ENCODE assay signal across 15 cellular contexts in genomic region chr12:115466076-115466475, GRCh38.
DNase-seq lines count a peak whose midpoint lies in the region; ATAC-seq and TF ChIP-seq lines count a peak whose summit lies in the region.
"Had no signal": no experiment of that assay in that cellular context is flagged by ENCODE, and none has a peak within 500 bp of the region (broad histone marks: within the 10 kb centered on the region; RNA-seq: fewer than 3 reads in every experiment).

No MANE protein-coding gene starts in this region.

- H3K27me3 ChIP-seq in hepatocyte = no peaks in the 10 kb centered on the region
- H3K27me3 ChIP-seq: BLaER1 had no signal

- H4K20me1 ChIP-seq in hepatocyte (ENCODE audit: insufficient read depth, poor library complexity, severe bottlenecking) = no peaks in the 10 kb centered on the region
- H4K20me1 ChIP-seq: BLaER1 had no signal

- no peak overlapping the region for H3K4me2 ChIP-seq in hepatocyte
- H3K4me2 ChIP-seq: BLaER1 had no signal

- H3K79me2 ChIP-seq in hepatocyte = no peaks in the 10 kb centered on the region

- DNase-seq in AG10803 (ENCODE audit: low read depth) (peak; percentile 61), HFF-Myc (ENCODE audit: extremely low read depth, low read depth) (peak; percentile 15), choroid plexus epithelial cell (ENCODE audit: low read depth) (peak; percentile 19), hepatocyte (ENCODE audit: low spot score) (no peak), superior temporal gyrus (ENCODE audit: extremely low spot score) (no peak), cerebellum (ENCODE audit: low spot score) (no peak)
- DNase-seq: ACHN; Caco-2; CD8-positive, alpha-beta memory T cell; GF-D8; GM23248; H7 had no signal

- peak overlapping the region; percentile 17 for H3K27ac ChIP-seq in hepatocyte
- H3K27ac ChIP-seq: BLaER1, GM23248 had no signal

- no peak overlapping the region for H2AFZ ChIP-seq in hepatocyte
- H2AFZ ChIP-seq: GM23248 had no signal

- TF ChIP-seq CTCF in AG10803 (conservative IDR thresholded peaks at IDR 0.05; ENCODE audit: low read length) (no peak), HFF-Myc (IDR thresholded peaks at IDR 0.05; ENCODE audit: low read depth, low read length, missing control alignments) (no peak), choroid plexus epithelial cell (conservative IDR thresholded peaks at IDR 0.05; ENCODE audit: low read depth, low read length) (no peak), hepatocyte (IDR thresholded peaks at IDR 0.05; ENCODE audit: poor library complexity) (no peak)

- ATAC-seq in GM18909 (IDR thresholded peaks at IDR 0.05; ENCODE audit: poor library complexity, unreplicated experiment) (no peak), HG02798 (IDR thresholded peaks at IDR 0.05; ENCODE audit: poor library complexity, unreplicated experiment) (no peak)

- H3K9me2 ChIP-seq in hepatocyte (replicated peaks; ENCODE audit: insufficient read depth) = no peaks in the 10 kb centered on the region

- no peak overlapping the region for H3K4me3 ChIP-seq in AG10803 (ENCODE audit: low read length)
- no peak overlapping the region for H3K4me3 ChIP-seq in HFF-Myc (replicated peaks; ENCODE audit: low read depth, low read length)
- H3K4me3 ChIP-seq in choroid plexus epithelial cell (ENCODE audit: low read depth, low read length) = no peak overlapping the region
- no peak overlapping the region for H3K4me3 ChIP-seq in hepatocyte
- H3K4me3 ChIP-seq: BLaER1, GM23248 had no signal

- peaks cover 3% of the 10 kb centered on the region for H3K4me1 ChIP-seq in hepatocyte (ENCODE audit: insufficient read depth)

- no peaks in the 10 kb centered on the region for H3K9me3 ChIP-seq in hepatocyte (ENCODE audit: low read depth)
- H3K9me3 ChIP-seq: BLaER1 had no signal

- WGBS in hepatocyte (ENCODE audit: low lambda C conversion rate, missing lambda C conversion rate) = 46% methylated on average over 4 of the region's 4 CpGs

- H3K36me3 ChIP-seq in hepatocyte (replicated peaks; ENCODE audit: insufficient read depth, low read depth) = no peaks in the 10 kb centered on the region
- H3K36me3 ChIP-seq: BLaER1 had no signal

Comparison
In these comparisons a context has a peak if more than half of its experiments do, and no peak if none do; other contexts are left out.
1. DNase-seq: peak in AG10803 (single experiment), HFF-Myc (single experiment) and choroid plexus epithelial cell (single experiment); none in hepatocyte (single experiment), superior temporal gyrus (single experiment) and cerebellum (single experiment).